In the genomic region with DNA sequence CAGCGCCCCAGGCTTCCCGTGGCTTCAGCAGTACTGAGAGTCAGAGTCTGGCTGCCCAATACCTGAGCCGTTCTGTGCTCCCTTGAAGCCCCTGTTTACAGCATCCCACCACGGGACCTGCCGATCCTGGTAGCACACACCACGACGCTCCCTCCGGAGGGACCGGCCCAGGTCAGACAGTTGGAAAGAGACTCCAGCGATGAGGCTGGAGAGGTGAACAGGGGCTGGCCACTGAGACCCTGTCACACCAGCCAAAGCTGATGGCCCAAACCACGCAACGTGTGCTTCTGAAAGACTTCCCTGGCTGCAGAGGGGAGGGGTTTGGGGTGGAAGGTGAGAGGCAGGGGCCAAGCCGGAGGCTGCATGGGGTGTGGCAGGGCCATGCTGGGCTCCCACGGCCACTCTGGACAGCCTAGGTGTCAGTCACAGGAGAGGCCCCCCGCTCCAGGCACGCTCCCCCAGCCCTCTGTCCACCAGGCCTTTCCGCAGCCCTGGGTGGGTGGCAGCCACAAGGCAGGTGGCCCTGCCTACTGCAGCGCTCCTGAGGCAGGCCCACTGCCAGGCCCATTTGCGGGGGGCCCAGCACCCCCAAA, we compare ENCODE assay signal across 16 cellular contexts.
DNase-seq lines count a peak whose midpoint lies in the region; ATAC-seq, FAIRE-seq and TF ChIP-seq lines count a peak whose summit lies in the region.
"Had no signal": no experiment of that assay in that cellular context is flagged by ENCODE, and none has a peak within 500 bp of the region (broad histone marks: within the 10 kb centered on the region; RNA-seq: fewer than 3 reads in every experiment).

No MANE protein-coding gene starts in this region.

- H3K4me2 ChIP-seq in H1 (ENCODE audit: insufficient read depth in 1 of 2, low read depth in 2 of 2, low read length in 2 of 2) (no peak overlapping the region), OCI-LY7 (ENCODE audit: low read length) (no peak overlapping the region)

- H4K8ac ChIP-seq in H1 (ENCODE audit: extremely low read depth, insufficient read depth, low read length) = peak overlapping the region; percentile 58; the same call in 1 of the 2 replicates

- no peak overlapping the region for H3K23ac ChIP-seq in H1 (ENCODE audit: insufficient read length)

- H4K91ac ChIP-seq in H1 (replicated peaks; ENCODE audit: insufficient read length, low read length) = no peak overlapping the region

- POLR2A ChIA-PET in H1 (lab: Charles Lee; ENCODE audit: partially characterized antibody) = no interaction called here
- POLR2A ChIA-PET in OCI-LY7 (lab: Charles Lee) = interaction anchor here (1.3 kb wide), 1 partner anchor 11 kb away, joined by 3 read pairs; no protein-coding TSS in a partner anchor

- no peak for FAIRE-seq in H1 (lab: Jason Lieb, UNC)
- FAIRE-seq: G401.6, GM12891, HepG2 had no signal

- H3K27ac ChIP-seq in left ventricle myocardium inferior (replicated peaks) = peak overlapping the region; percentile 18
- H3K27ac ChIP-seq in H1 (ENCODE audit: low read depth, low read length) = no peak overlapping the region
- peak overlapping the region in 3 of 4 donors; percentile 21 to 68 (median 22) for H3K27ac ChIP-seq in sigmoid colon
- no peak overlapping the region for H3K27ac ChIP-seq in OCI-LY7 (ENCODE audit: low read depth, low read length, poor library complexity, severe bottlenecking)
- H3K27ac ChIP-seq: C4-2B, GM23248 had no signal

- H3K14ac ChIP-seq in H1 (ENCODE audit: insufficient read length) = no peak overlapping the region

- no peak overlapping the region for H3K56ac ChIP-seq in H1 (replicated peaks; ENCODE audit: insufficient read length, low read depth, low read length)

- H3K79me2 ChIP-seq in H1 (ENCODE audit: control insufficient read depth in 1 of 2, insufficient read depth in 2 of 2, low read length in 2 of 2) (no peaks in the 10 kb centered on the region), OCI-LY7 (ENCODE audit: insufficient read depth, low read depth, low read length) (no peaks in the 10 kb centered on the region)

- H3K4me3 ChIP-seq in left ventricle myocardium inferior (no peak overlapping the region), H1 (ENCODE audit: extremely low read depth in 1 of 4, insufficient read depth in 2 of 4, low read depth in 3 of 4, low read length in 4 of 4) (no peak overlapping the region), sigmoid colon (no peak overlapping the region), OCI-LY7 (ENCODE audit: low read depth, low read length, poor library complexity, severe bottlenecking) (no peak overlapping the region)
- H3K4me3 ChIP-seq: GM23248 had no signal

- TF ChIP-seq POLR2A in H1 (IDR thresholded peaks at IDR 0.05; ENCODE audit: control extremely low read depth in 1 of 2, low read depth in 2 of 2, low read length in 2 of 2) (no peak), sigmoid colon (IDR thresholded peaks at IDR 0.05) (no peak)

- no peaks in the 10 kb centered on the region for H3K9me2 ChIP-seq in OCI-LY7 (ENCODE audit: insufficient read depth, low read length)

- H2BK20ac ChIP-seq in H1 (ENCODE audit: low read length) = no peak overlapping the region

- no peak for TF ChIP-seq CTCF in left ventricle myocardium inferior (IDR thresholded peaks at IDR 0.05; ENCODE audit: borderline replicate concordance)
- no peak for TF ChIP-seq CTCF in H1 (IDR thresholded peaks at IDR 0.05; ENCODE audit: control extremely low read depth in 1 of 3, insufficient read depth in 1 of 3, low read depth in 1 of 3, low read length in 3 of 3)
- no peak for TF ChIP-seq CTCF in sigmoid colon (IDR thresholded peaks at IDR 0.05)
- no peak for TF ChIP-seq CTCF in OCI-LY7 (conservative IDR thresholded peaks at IDR 0.05; ENCODE audit: low read length)

- H3K23me2 ChIP-seq in H1 (ENCODE audit: low read depth, low read length) = no peaks in the 10 kb centered on the region; the same call in 1 of the 2 replicates

- ATAC-seq in left cardiac atrium (no peak), HG03520 (IDR thresholded peaks at IDR 0.05; ENCODE audit: unreplicated experiment) (no peak), HG02642 (IDR thresholded peaks at IDR 0.05; ENCODE audit: poor library complexity, unreplicated experiment) (no peak)
- ATAC-seq: HepG2 had no signal

- intact Hi-C loops in left ventricle myocardium inferior (cut with micrococcal nuclease) (no loop called here), left cardiac atrium (cut with DNase I) (no loop called here), sigmoid colon (cut with DNase I) (no loop called here), OCI-LY7 (cut with micrococcal nuclease; ENCODE audit: unreplicated experiment) (no loop called here)

- H3K9me3 ChIP-seq in left ventricle myocardium inferior (replicated peaks) (no peaks in the 10 kb centered on the region), H1 (ENCODE audit: insufficient read depth in 2 of 2, low read depth in 1 of 2, low read length in 1 of 2) (peaks cover 0 to 15% of the 10 kb centered on the region in 2 experiments; a peak in 3 of 4 replicates), sigmoid colon (peaks cover 0 to 4% (median 0%) of the 10 kb centered on the region in 4 donors), OCI-LY7 (ENCODE audit: low read length) (peaks cover 15% of the 10 kb centered on the region)

- no peak overlapping the region for H2AK5ac ChIP-seq in H1 (ENCODE audit: low read depth, low read length)

- BruUV-seq in OCI-LY7 (replicated peaks; lab: Mats Ljungman, UMichigan) = no TSS peak

- H3K4me1 ChIP-seq in left ventricle myocardium inferior (peaks cover 16% of the 10 kb centered on the region), H1 (replicated peaks in 1 of 4; ENCODE audit: control insufficient read depth in 3 of 4, insufficient read depth in 4 of 4, low read length in 3 of 4) (peaks cover 0 to 3% (median 0%) of the 10 kb centered on the region in 4 experiments; a peak in 2 of 7 replicates), sigmoid colon (peaks cover 0 to 18% (median 13%) of the 10 kb centered on the region in 4 donors), OCI-LY7 (ENCODE audit: insufficient read depth, low read length, poor library complexity, severe bottlenecking) (no peaks in the 10 kb centered on the region)

- DNase-seq in left ventricle myocardium inferior (no peak), left cardiac atrium (no peak), H1 (ENCODE audit: low read depth in 1 of 2, low spot score in 2 of 2) (no peak), sigmoid colon (no peak), OCI-LY7 (ENCODE audit: low spot score) (no peak)
- DNase-seq: ACHN, DMS79 treated with DMSO at 0.1 percent for 48 hours, EL, GM23248, H7 had no signal

- H2AFZ ChIP-seq in H1 (ENCODE audit: low read length) (no peak overlapping the region), OCI-LY7 (ENCODE audit: low read length) (no peak overlapping the region)
- H2AFZ ChIP-seq: GM23248 had no signal

- H4K5ac ChIP-seq in H1 (ENCODE audit: insufficient read length, low read depth, low read length) = no peak overlapping the region

- no peak overlapping the region for H2BK5ac ChIP-seq in H1 (ENCODE audit: low read depth, low read length)

- TF ChIP-seq RAD21 in H1 (IDR thresholded peaks at IDR 0.05 in 1 of 2, conservative IDR thresholded peaks at IDR 0.05 in 1 of 2; ENCODE audit: low read depth in 2 of 2, low read length in 2 of 2) = no peak

- no peak overlapping the region for H3K4ac ChIP-seq in H1 (replicated peaks; ENCODE audit: insufficient read length, low read depth, low read length)

- no peak overlapping the region for H2BK15ac ChIP-seq in H1 (ENCODE audit: low read length)

- no peak overlapping the region for H3K9ac ChIP-seq in H1 (replicated peaks in 1 of 4; ENCODE audit: extremely low read depth in 1 of 4, low read depth in 3 of 4, low read length in 3 of 4)
- H3K9ac ChIP-seq: GM23248 had no signal

- TF ChIP-seq EP300 in H1 (IDR thresholded peaks at IDR 0.05; ENCODE audit: borderline replicate concordance in 1 of 2, low read depth in 2 of 2, low read length in 2 of 2) (no peak), sigmoid colon (IDR thresholded peaks at IDR 0.05) (no peak)

- no peak overlapping the region for H2BK12ac ChIP-seq in H1 (ENCODE audit: low read depth, low read length)

- 0 out of 2 replicates have a peak overlapping the region, but pooled peaks have one; percentile 13 for H3K18ac ChIP-seq in H1 (ENCODE audit: extremely low read depth, low read length)

- H2BK120ac ChIP-seq in H1 (replicated peaks; ENCODE audit: low read depth, low read length) = no peak overlapping the region

- peaks cover 5% of the 10 kb centered on the region for H3K27me3 ChIP-seq in left ventricle myocardium inferior (ENCODE audit: low read depth)
- no peaks in the 10 kb centered on the region; a peak in 1 of 7 replicates for H3K27me3 ChIP-seq in H1 (replicated peaks in 1 of 4; ENCODE audit: control insufficient read depth in 3 of 4, extremely low read depth in 1 of 4, insufficient read depth in 3 of 4, low read length in 3 of 4)
- no peaks in the 10 kb centered on the region for H3K27me3 ChIP-seq in sigmoid colon

- no peaks in the 10 kb centered on the region for H3K79me1 ChIP-seq in H1 (ENCODE audit: low read depth, low read length)

- 86% methylated on average over 15 of the region's 19 CpGs; no CpG with 5 or more reads in 1 of the 2 experiments for WGBS in H1 (ENCODE audit: extremely low coverage in 1 of 2, insufficient coverage in 1 of 2, insufficient read length in 1 of 2, insufficient replicate concordance in 2 of 2, low coverage in 1 of 2, low lambda C conversion rate in 2 of 2, missing lambda C conversion rate in 1 of 2), 2 experiments
- WGBS in sigmoid colon, 2 donors = 88 to 89% methylated on average over 19 of the region's 19 CpGs

- no peaks in the 10 kb centered on the region for H3K36me3 ChIP-seq in left ventricle myocardium inferior
- no peaks in the 10 kb centered on the region for H3K36me3 ChIP-seq in H1 (ENCODE audit: control insufficient read depth in 2 of 4, insufficient read depth in 4 of 4, low read length in 3 of 4)
- no peaks in the 10 kb centered on the region for H3K36me3 ChIP-seq in sigmoid colon
- H3K36me3 ChIP-seq in OCI-LY7 (ENCODE audit: insufficient read depth, low read length) = no peaks in the 10 kb centered on the region

- H4K20me1 ChIP-seq in H1 (replicated peaks in 1 of 2; ENCODE audit: control insufficient read depth in 1 of 2, insufficient read depth in 2 of 2, low read length in 2 of 2) (no peaks in the 10 kb centered on the region), OCI-LY7 (ENCODE audit: insufficient read depth, low read length) (no peaks in the 10 kb centered on the region)

- CTCF ChIA-PET in H1 (lab: Charles Lee; ENCODE audit: partially characterized antibody) = interaction anchor here (0.7 to 1.5 kb wide), 3 partner anchors 12 to 16 kb away, joined by 3 to 5 read pairs (median 3); no protein-coding TSS in a partner anchor
- CTCF ChIA-PET in OCI-LY7 (lab: Charles Lee; ENCODE audit: unreplicated experiment) = no interaction called here

TF ChIP-seq in H1, 55 proteins besides CTCF, POLR2A, EP300 and RAD21 (continues in another document):
- no peak for TF ChIP-seq GABPA (IDR thresholded peaks at IDR 0.05; ENCODE audit: borderline replicate concordance, insufficient read depth, low read length)
- TF ChIP-seq PHF8 (conservative IDR thresholded peaks at IDR 0.05; ENCODE audit: low read depth, low read length) = no peak

Comparison
In these comparisons a context has a peak if more than half of its experiments do, and no peak if none do; other contexts are left out.
1. H3K27ac ChIP-seq: peak in left ventricle myocardium inferior (single experiment) and sigmoid colon (3 of 4); none in H1 (single experiment) and OCI-LY7 (single experiment).